39 cellular contexts compared by ENCODE assay signal in the genomic region with DNA sequence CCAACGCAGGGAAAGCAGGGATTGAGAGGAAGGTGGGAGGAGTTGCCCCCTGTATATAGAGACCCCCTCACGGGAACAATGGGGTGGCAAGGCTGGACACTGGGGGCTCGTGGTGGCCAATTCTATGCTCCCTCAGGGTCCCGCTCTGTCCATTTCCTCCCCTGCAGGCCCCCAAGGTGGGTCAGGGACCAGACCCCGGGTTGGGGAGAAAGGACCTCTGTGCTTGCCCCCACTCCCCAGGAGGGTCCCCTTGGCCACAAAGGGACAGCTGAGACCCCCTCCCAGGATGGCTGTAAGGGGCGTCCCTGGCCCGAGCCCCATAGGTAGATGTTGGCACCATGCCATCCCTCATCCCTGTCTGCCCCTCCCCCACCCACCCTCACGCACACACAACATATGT. TPM values are rescaled to one million over a fixed set of nuclear protein-coding genes. Genes with fewer than 3 reads are reported as not detected.
"Had no signal": no experiment of that assay in that cellular context is flagged by ENCODE, and none has a peak within 500 bp of the region (broad histone marks: within the 10 kb centered on the region; RNA-seq: fewer than 3 reads in every experiment).

No MANE protein-coding gene starts in this region.

- H3K36me3 ChIP-seq: breast epithelium, esophagus squamous epithelium, neutrophil, prostate gland, thoracic aorta, upper lobe of left lung, vagina had no signal

- ATAC-seq: left cardiac atrium; left ventricle myocardium superior; mucosa of descending colon; natural killer cell treated with Interleukin-12 subunit alpha and Interleukin-12 subunit beta and Interleukin-15 and Interleukin-18, amount 100 ng/mL, for 72 hours; sciatic nerve; stimulated activated effector memory CD8-positive, alpha-beta T cell treated with anti-CD3 and anti-CD28 coated beads, Interleukin-12 subunit alpha, Interleukin-12 subunit beta, amount 100 ng/mL, for 72 hours; WTC11 had no signal

- DNase-seq: activated CD4-positive, alpha-beta T cell treated with anti-CD3 and anti-CD28 coated beads for 1 hour; activated CD4-positive, alpha-beta T cell treated with anti-CD3 and anti-CD28 coated beads, Interleukin-2, amount 50 U/mL, for 1 hour; activated effector memory CD4-positive, alpha-beta T cell treated with anti-CD3 and anti-CD28 coated beads, Interleukin-2, amount 50 U/mL, for 16 hours; activated naive CD4-positive, alpha-beta T cell treated with anti-CD3 and anti-CD28 coated beads for 36 hours; activated naive CD8-positive, alpha-beta T cell treated with anti-CD3 and anti-CD28 coated beads for 36 hours; activated T-cell treated with anti-CD3 and anti-CD28 coated beads, Interleukin-2, amount 50 U/mL, for 1 hour; amniotic stem cell; central memory CD4-positive, alpha-beta T cell; effector CD4-positive, alpha-beta T cell; esophagus squamous epithelium; foreskin melanocyte; left cardiac atrium; left ventricle myocardium superior; mucosa of descending colon; retina; stimulated activated CD4-positive, alpha-beta T cell treated with anti-CD3 and anti-CD28 coated beads, Interleukin-12 subunit alpha, Interleukin-12 subunit beta, amount 100 ng/mL, for 4 hours; stimulated activated CD4-positive, alpha-beta T cell treated with anti-CD3 and anti-CD28 coated beads, Interleukin-4, amount 100 ng/mL, for 24 hours; T-helper 2 cell had no signal

- H3K27ac Mint-ChIP-seq: activated naive CD4-positive, alpha-beta T cell treated with anti-CD3 and anti-CD28 coated beads for 36 hours; activated naive CD8-positive, alpha-beta T cell treated with anti-CD3 and anti-CD28 coated beads for 36 hours; activated T-helper 1 cell treated with anti-CD3 and anti-CD28 coated beads, Interleukin-12 subunit alpha, Interleukin-12 subunit beta, Interleukin-2, Interleukin-4 antibody, amounts not matched to agents 30 ng/mL and 10 ng/mL and 1 ng/mL, durations not matched to agents 14 hours and 24 hours and 36 hours; natural killer cell treated with Interleukin-12 subunit alpha and Interleukin-12 subunit beta and Interleukin-15 and Interleukin-18, amount 100 ng/mL, for 72 hours; stimulated activated effector memory CD8-positive, alpha-beta T cell treated with anti-CD3 and anti-CD28 coated beads, Interleukin-12 subunit alpha, Interleukin-12 subunit beta, amount 100 ng/mL, for 72 hours; stimulated activated naive CD8-positive, alpha-beta T cell treated with anti-CD3 and anti-CD28 coated beads, Interleukin-15, Interleukin-2, amounts not matched to agents 100 ng/mL and 50 ng/mL, for 24 hours; WTC11 had no signal

- H3K36me3 Mint-ChIP-seq: activated naive CD8-positive, alpha-beta T cell treated with anti-CD3 and anti-CD28 coated beads for 36 hours; natural killer cell treated with Interleukin-12 subunit alpha and Interleukin-12 subunit beta and Interleukin-15 and Interleukin-18, amount 100 ng/mL, for 72 hours; stimulated activated effector memory CD8-positive, alpha-beta T cell treated with anti-CD3 and anti-CD28 coated beads, Interleukin-12 subunit alpha, Interleukin-12 subunit beta, amount 100 ng/mL, for 72 hours; WTC11 had no signal

- FAIRE-seq: endometrium, keratinocyte had no signal

- H3K9me3 Mint-ChIP-seq: activated naive CD4-positive, alpha-beta T cell treated with anti-CD3 and anti-CD28 coated beads for 36 hours; activated naive CD8-positive, alpha-beta T cell treated with anti-CD3 and anti-CD28 coated beads for 36 hours; activated T-helper 1 cell treated with anti-CD3 and anti-CD28 coated beads, Interleukin-12 subunit alpha, Interleukin-12 subunit beta, Interleukin-2, Interleukin-4 antibody, amounts not matched to agents 30 ng/mL and 10 ng/mL and 1 ng/mL, durations not matched to agents 14 hours and 24 hours and 36 hours; natural killer cell treated with Interleukin-12 subunit alpha and Interleukin-12 subunit beta and Interleukin-15 and Interleukin-18, amount 100 ng/mL, for 72 hours; stimulated activated effector memory CD8-positive, alpha-beta T cell treated with anti-CD3 and anti-CD28 coated beads, Interleukin-12 subunit alpha, Interleukin-12 subunit beta, amount 100 ng/mL, for 72 hours; stimulated activated naive CD8-positive, alpha-beta T cell treated with anti-CD3 and anti-CD28 coated beads, Interleukin-15, Interleukin-2, amounts not matched to agents 100 ng/mL and 50 ng/mL, for 24 hours; WTC11 had no signal

- H3K9me3 ChIP-seq: breast epithelium, esophagus squamous epithelium, mucosa of descending colon, neutrophil, prostate gland, thoracic aorta, upper lobe of left lung, vagina had no signal

- H3K4me3 ChIP-seq: breast epithelium, esophagus squamous epithelium, mucosa of descending colon, prostate gland, skin epidermis, thoracic aorta, upper lobe of left lung, vagina had no signal

- H3K4me3 Mint-ChIP-seq: activated naive CD4-positive, alpha-beta T cell treated with anti-CD3 and anti-CD28 coated beads for 36 hours; activated naive CD8-positive, alpha-beta T cell treated with anti-CD3 and anti-CD28 coated beads for 36 hours; activated T-helper 1 cell treated with anti-CD3 and anti-CD28 coated beads, Interleukin-12 subunit alpha, Interleukin-12 subunit beta, Interleukin-2, Interleukin-4 antibody, amounts not matched to agents 30 ng/mL and 10 ng/mL and 1 ng/mL, durations not matched to agents 14 hours and 24 hours and 36 hours; natural killer cell treated with Interleukin-12 subunit alpha and Interleukin-12 subunit beta and Interleukin-15 and Interleukin-18, amount 100 ng/mL, for 72 hours; stimulated activated naive CD8-positive, alpha-beta T cell treated with anti-CD3 and anti-CD28 coated beads, Interleukin-15, Interleukin-2, amounts not matched to agents 100 ng/mL and 50 ng/mL, for 24 hours had no signal

- H3K27ac ChIP-seq: breast epithelium, epithelial cell of prostate, esophagus squamous epithelium, neutrophil, prostate gland, skin epidermis, thoracic aorta, upper lobe of left lung, vagina had no signal

RNA-seq across cellular contexts. Expression of gene NEUROD2, which starts 0.4 kb away (rescaled TPM):
- total RNA-seq: activated naive CD4-positive, alpha-beta T cell treated with anti-CD3 and anti-CD28 coated beads for 36 hours; activated naive CD8-positive, alpha-beta T cell treated with anti-CD3 and anti-CD28 coated beads for 36 hours; activated T-helper 1 cell treated with anti-CD3 and anti-CD28 coated beads, Interleukin-12 subunit alpha, Interleukin-12 subunit beta, Interleukin-2, Interleukin-4 antibody, amounts not matched to agents 30 ng/mL and 10 ng/mL and 1 ng/mL, durations not matched to agents 14 hours and 24 hours and 36 hours; breast epithelium; esophagus squamous epithelium; left cardiac atrium; left ventricle myocardium superior; lung microvascular endothelial cell; mesenteric fat pad; natural killer cell treated with Interleukin-12 subunit alpha and Interleukin-12 subunit beta and Interleukin-15 and Interleukin-18, amount 100 ng/mL, for 72 hours; osteocyte; sciatic nerve; subcutaneous adipose tissue; thoracic aorta; upper lobe of left lung; vagina; WTC11 had no signal
- polyA plus RNA-seq: keratinocyte had no signal

RNA-seq across cellular contexts. Expression of gene PPP1R1B, which starts 18.6 kb away (rescaled TPM):
- total RNA-seq: activated naive CD8-positive, alpha-beta T cell treated with anti-CD3 and anti-CD28 coated beads for 36 hours; activated T-helper 1 cell treated with anti-CD3 and anti-CD28 coated beads, Interleukin-12 subunit alpha, Interleukin-12 subunit beta, Interleukin-2, Interleukin-4 antibody, amounts not matched to agents 30 ng/mL and 10 ng/mL and 1 ng/mL, durations not matched to agents 14 hours and 24 hours and 36 hours; lung microvascular endothelial cell; myocyte; natural killer cell treated with Interleukin-12 subunit alpha and Interleukin-12 subunit beta and Interleukin-15 and Interleukin-18, amount 100 ng/mL, for 72 hours had no signal
